ENCODE assay signal across 8 cellular contexts in the genomic region with DNA sequence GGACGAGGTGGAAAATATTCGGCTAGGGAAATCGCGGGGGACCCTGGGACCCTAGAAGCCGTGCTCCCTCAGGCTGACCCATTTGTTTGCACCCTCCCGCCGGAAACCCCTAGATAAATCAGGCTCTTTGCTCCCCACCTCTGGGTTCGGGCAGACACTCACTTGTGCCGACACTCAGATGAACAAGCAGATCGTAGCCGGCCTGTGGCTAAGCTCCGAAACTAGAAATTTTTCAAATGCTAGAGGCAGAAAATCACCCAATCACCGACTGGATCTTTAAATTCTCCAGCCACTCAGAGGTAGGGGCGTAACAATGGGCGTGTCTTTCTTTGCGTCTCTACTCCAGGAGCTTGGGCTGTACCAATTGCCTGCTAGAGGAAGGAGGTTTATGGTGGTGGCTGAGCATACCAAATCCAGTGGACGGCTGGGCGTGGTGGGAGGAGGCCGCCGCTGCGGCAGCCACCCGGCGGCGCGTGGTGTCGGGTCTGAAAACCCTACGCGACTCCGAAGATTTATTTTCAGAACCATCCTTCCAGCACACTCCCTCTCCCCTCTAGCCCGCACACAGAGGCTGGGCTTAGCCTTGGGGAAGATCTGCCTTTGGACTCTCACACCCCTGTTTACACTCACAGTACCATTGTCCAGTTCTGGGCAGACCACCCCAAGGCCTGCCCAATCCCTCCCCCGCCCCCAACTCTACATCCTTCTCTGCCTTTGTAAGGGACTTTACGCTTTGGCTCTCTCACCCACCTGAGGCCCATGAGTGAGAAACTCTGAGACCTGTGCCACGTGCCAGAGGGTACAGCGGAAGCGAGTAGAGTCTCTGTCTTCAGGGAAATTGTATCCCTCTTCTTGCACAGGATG. TPM values are rescaled to one million over a fixed set of nuclear protein-coding genes. Genes with fewer than 3 reads are reported as not detected.
DNase-seq lines count a peak whose midpoint lies in the region; ATAC-seq and TF ChIP-seq lines count a peak whose summit lies in the region.

A gene with protein sequence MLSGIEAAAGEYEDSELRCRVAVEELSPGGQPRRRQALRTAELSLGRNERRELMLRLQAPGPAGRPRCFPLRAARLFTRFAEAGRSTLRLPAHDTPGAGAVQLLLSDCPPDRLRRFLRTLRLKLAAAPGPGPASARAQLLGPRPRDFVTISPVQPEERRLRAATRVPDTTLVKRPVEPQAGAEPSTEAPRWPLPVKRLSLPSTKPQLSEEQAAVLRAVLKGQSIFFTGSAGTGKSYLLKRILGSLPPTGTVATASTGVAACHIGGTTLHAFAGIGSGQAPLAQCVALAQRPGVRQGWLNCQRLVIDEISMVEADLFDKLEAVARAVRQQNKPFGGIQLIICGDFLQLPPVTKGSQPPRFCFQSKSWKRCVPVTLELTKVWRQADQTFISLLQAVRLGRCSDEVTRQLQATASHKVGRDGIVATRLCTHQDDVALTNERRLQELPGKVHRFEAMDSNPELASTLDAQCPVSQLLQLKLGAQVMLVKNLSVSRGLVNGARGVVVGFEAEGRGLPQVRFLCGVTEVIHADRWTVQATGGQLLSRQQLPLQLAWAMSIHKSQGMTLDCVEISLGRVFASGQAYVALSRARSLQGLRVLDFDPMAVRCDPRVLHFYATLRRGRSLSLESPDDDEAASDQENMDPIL (minus strand): TSS at position 217 of the 864 bp plus-strand sequence. CDS start 1,312 bp downstream, outside the sequence.

- TF ChIP-seq CTCF in choroid plexus epithelial cell (conservative IDR thresholded peaks at IDR 0.05; ENCODE audit: low read depth, low read length) (peak; percentile 20), kidney epithelial cell (IDR thresholded peaks at IDR 0.05; ENCODE audit: insufficient read depth, low read length, poor library complexity, severe bottlenecking) (no peak)

- H3K4me1 ChIP-seq in BLaER1 = peaks cover 33% of the 10 kb centered on the region

- H3K4me3 Mint-ChIP-seq in activated CD4-positive, alpha-beta T cell treated with anti-CD3 and anti-CD28 coated beads for 36 hours = peak within 1 kb of the TSS; percentile 87

- no peaks in the 10 kb centered on the region for H3K9me3 Mint-ChIP-seq in activated CD4-positive, alpha-beta T cell treated with anti-CD3 and anti-CD28 coated beads for 36 hours (ENCODE audit: low read depth)

- peak within 1 kb of the TSS; percentile 93 for H3K27ac Mint-ChIP-seq in activated CD4-positive, alpha-beta T cell treated with anti-CD3 and anti-CD28 coated beads for 36 hours

- no peaks in the 10 kb centered on the region for H3K9me3 ChIP-seq in BLaER1

- H3K36me3 ChIP-seq in BLaER1 = peaks cover 29% of the 10 kb centered on the region
- H3K36me3 ChIP-seq in kidney epithelial cell (ENCODE audit: control insufficient read depth, insufficient read depth, low read length) = no peaks in the 10 kb centered on the region

- H3K27me3 ChIP-seq in BLaER1 (peaks cover 22% of the 10 kb centered on the region), kidney epithelial cell (ENCODE audit: control insufficient read depth, insufficient read depth, low read length) (no peaks in the 10 kb centered on the region)

- peaks cover 6% of the 10 kb centered on the region for H3K27me3 Mint-ChIP-seq in activated CD4-positive, alpha-beta T cell treated with anti-CD3 and anti-CD28 coated beads for 36 hours

- H3K36me3 Mint-ChIP-seq in activated CD4-positive, alpha-beta T cell treated with anti-CD3 and anti-CD28 coated beads for 36 hours (ENCODE audit: low read depth) = peaks cover 18% of the 10 kb centered on the region

- peaks cover 23% of the 10 kb centered on the region for H3K4me1 Mint-ChIP-seq in activated CD4-positive, alpha-beta T cell treated with anti-CD3 and anti-CD28 coated beads for 36 hours

- H3K9ac ChIP-seq in BLaER1 = peak within 1 kb of the TSS; percentile 79

- intact Hi-C loops in activated CD4-positive, alpha-beta T cell treated with anti-CD3 and anti-CD28 coated beads for 36 hours (cut with DNase I, micrococcal nuclease) = loop anchor here (1.0 to 10.0 kb wide), 9 partner anchors 10 to 727 kb away; a partner anchor contains a TSS

- peak; percentile 85 for ATAC-seq in GM19324 (IDR thresholded peaks at IDR 0.05; ENCODE audit: low FRiP score, unreplicated experiment)
- peak; percentile 85 for ATAC-seq in HG03460 (IDR thresholded peaks at IDR 0.05; ENCODE audit: unreplicated experiment)
- ATAC-seq in activated CD4-positive, alpha-beta T cell treated with anti-CD3 and anti-CD28 coated beads for 36 hours = peak; percentile 94

- peak within 1 kb of the TSS; percentile 98 for H3K4me2 ChIP-seq in BLaER1

- peak within 1 kb of the TSS; percentile 71 for H3K27ac ChIP-seq in BLaER1

- CTCF ChIA-PET in activated CD4-positive, alpha-beta T cell treated with anti-CD3 and anti-CD28 coated beads for 36 hours (lab: Charles Lee) = interaction anchor here (0.7 to 2.2 kb wide), 11 partner anchors 10 to 98 kb away, joined by 3 to 17 read pairs (median 4); no protein-coding TSS in a partner anchor

- H3K4me3 ChIP-seq in BLaER1 (peak within 1 kb of the TSS; percentile 73), choroid plexus epithelial cell (ENCODE audit: low read depth, low read length) (peak within 1 kb of the TSS; percentile 60), kidney epithelial cell (ENCODE audit: low read depth, low read length) (peak within 1 kb of the TSS; percentile 69)

- POLR2A ChIA-PET in activated CD4-positive, alpha-beta T cell treated with anti-CD3 and anti-CD28 coated beads for 36 hours (lab: Charles Lee) = interaction anchor here (0.6 to 1.1 kb wide), 4 partner anchors 18 to 591 kb away, joined by 3 to 5 read pairs (median 4); no protein-coding TSS in a partner anchor

- DNase-seq in NCI-H524 treated with DMSO at 0.1 percent for 48 hours (lab: John Stamatoyannopoulos, UW) (peak; percentile 97), choroid plexus epithelial cell (ENCODE audit: low read depth) (peak; percentile 99), kidney epithelial cell (ENCODE audit: low read depth) (peak; percentile 96)
- peak; percentile 92 for DNase-seq in activated CD4-positive, alpha-beta T cell treated with anti-CD3 and anti-CD28 coated beads for 36 hours
- peak; percentile 60 to 68 for DNase-seq in stimulated activated CD4-positive, alpha-beta T cell treated with anti-CD3 and anti-CD28 coated beads, Interleukin-1b, Interleukin-23, amount 100 ng/mL, for 1 hour (ENCODE audit: low read depth in 2 of 2)

- no peaks in the 10 kb centered on the region; the same call in 1 of the 2 replicates for H4K20me1 ChIP-seq in BLaER1

RNA-seq across cellular contexts. Expression of the gene that starts here (rescaled TPM):
- total RNA-seq in activated CD4-positive, alpha-beta T cell treated with anti-CD3 and anti-CD28 coated beads for 36 hours = 10 to 100 TPM; 30.0 to 36.3 TPM
- total RNA-seq in kidney epithelial cell = 1.9 and 2.3 TPM in 2 replicates

Comparison
In these comparisons a context has a peak if more than half of its experiments do, and no peak if none do; other contexts are left out.
1. Peak in every context shown above with its lines: DNase-seq, ATAC-seq, H3K4me3 ChIP-seq and H3K27ac ChIP-seq.